8 cellular contexts compared by ENCODE assay signal in genomic region chr3:132660745-132661067, GRCh38. TPM values are rescaled to one million over a fixed set of nuclear protein-coding genes. Genes with fewer than 3 reads are reported as not detected.
DNase-seq lines count a peak whose midpoint lies in the region; ATAC-seq and TF ChIP-seq lines count a peak whose summit lies in the region.

No MANE protein-coding gene starts in this region.

- no peaks in the 10 kb centered on the region for H4K20me1 ChIP-seq in fibroblast of lung (ENCODE audit: control insufficient read depth, extremely low read depth, insufficient read depth, low read length)

- ATAC-seq in HG02571 (IDR thresholded peaks at IDR 0.05; ENCODE audit: unreplicated experiment): peak; percentile 28
- ATAC-seq in HG03045 (IDR thresholded peaks at IDR 0.05; ENCODE audit: unreplicated experiment): no peak

- H3K27ac ChIP-seq in SJSA1 (peak overlapping the region; percentile 63), fibroblast of lung (ENCODE audit: insufficient read depth, low read length) (peak overlapping the region; percentile 92)

- no peak for DNase-seq in GM10266 (ENCODE audit: extremely low spot score)
- DNase-seq in SJSA1 (ENCODE audit: low read depth in 1 of 2, low spot score in 2 of 2): no peak
- DNase-seq in fibroblast of lung (ENCODE audit: low read depth in 2 of 2): peak; percentile 22 to 30
- DNase-seq in NK-92 treated with Interleukin-12 subunit alpha and Interleukin-12 subunit beta, amount 100 ng/mL, for 24 hours (lab: John Stamatoyannopoulos, UW): no peak
- DNase-seq in stimulated activated CD4-positive, alpha-beta T cell treated with anti-CD3 and anti-CD28 coated beads, Interleukin-4, amount 100 ng/mL, for 24 hours: no peak

- H3K9me3 ChIP-seq in SJSA1 (replicated peaks) (no peaks in the 10 kb centered on the region), fibroblast of lung (ENCODE audit: control insufficient read depth, insufficient read depth, low read depth, low read length) (no peaks in the 10 kb centered on the region), neuron (ENCODE audit: low read length) (no peaks in the 10 kb centered on the region)

- H3K4me2 ChIP-seq in fibroblast of lung (ENCODE audit: extremely low read depth, insufficient read depth, low read length): peak overlapping the region; percentile 97

- TF ChIP-seq CTCF in GM10266 (IDR thresholded peaks at IDR 0.05; ENCODE audit: control insufficient read depth, insufficient read depth, low read depth, missing control alignments): peak; percentile 4
- no peak for TF ChIP-seq CTCF in fibroblast of lung (conservative IDR thresholded peaks at IDR 0.05 in 1 of 2, IDR thresholded peaks at IDR 0.05 in 1 of 2; ENCODE audit: low read depth in 1 of 2, low read length in 2 of 2)

- no peaks in the 10 kb centered on the region for H3K27me3 ChIP-seq in SJSA1 (replicated peaks)
- no peaks in the 10 kb centered on the region for H3K27me3 ChIP-seq in fibroblast of lung (ENCODE audit: control insufficient read depth, insufficient read depth, low read length)
- no peaks in the 10 kb centered on the region for H3K27me3 ChIP-seq in neuron (ENCODE audit: insufficient read depth, low read length)

- H3K4me1 ChIP-seq in SJSA1 (replicated peaks) (peaks cover 8% of the 10 kb centered on the region; the same call in 1 of the 2 replicates), fibroblast of lung (ENCODE audit: control insufficient read depth, extremely low read depth, insufficient read depth, low read length) (no peaks in the 10 kb centered on the region), neuron (ENCODE audit: insufficient read depth, low read length) (peaks cover 17% of the 10 kb centered on the region)

- H3K36me3 ChIP-seq in SJSA1 (no peaks in the 10 kb centered on the region), fibroblast of lung (ENCODE audit: control insufficient read depth, insufficient read depth, low read length) (no peaks in the 10 kb centered on the region), neuron (ENCODE audit: insufficient read depth, low read length) (peaks cover 5% of the 10 kb centered on the region)

- H3K4me3 ChIP-seq in SJSA1 (peak overlapping the region; percentile 81), fibroblast of lung (replicated peaks in 1 of 4; ENCODE audit: control extremely low read depth in 1 of 4, insufficient read depth in 1 of 4, low read depth in 3 of 4, low read length in 4 of 4) (peak overlapping the region; percentile 56 to 90 (median 77)), neuron (ENCODE audit: low read length) (peak overlapping the region; percentile 68)

- peak overlapping the region; percentile 86 for H3K9ac ChIP-seq in fibroblast of lung (ENCODE audit: insufficient read depth, low read length)

- H2AFZ ChIP-seq in fibroblast of lung (ENCODE audit: low read length): peak overlapping the region; percentile 99
- peak overlapping the region; percentile 44 for H2AFZ ChIP-seq in neuron (ENCODE audit: low read depth, low read length)

- H3K79me2 ChIP-seq in fibroblast of lung (ENCODE audit: control insufficient read depth, insufficient read depth, low read length): peaks cover 45% of the 10 kb centered on the region

RNA-seq across cellular contexts. Expression of gene UBA5, which starts 0.6 kb away (rescaled TPM):
- total RNA-seq in SJSA1 (2014; rRNA removed; shearing (Covaris generic)): 45.0 and 58.7 TPM in 2 replicates
- total RNA-seq in fibroblast of lung: 30.0 and 43.6 TPM in 2 replicates
- 37.3 and 47.5 TPM in 2 replicates for polyA plus RNA-seq in fibroblast of lung
- polyA plus RNA-seq in fibroblast of lung (2012): 37.1 and 38.3 TPM in 2 replicates
- 0.55 and 14.9 TPM in 2 replicates for polyA minus RNA-seq in fibroblast of lung (ENCODE audit: low replicate concordance)

RNA-seq across cellular contexts. Expression of gene ACAD11, which starts 1.1 kb away (rescaled TPM):
- total RNA-seq in SJSA1 (2014; rRNA removed; shearing (Covaris generic)): 6.4 and 15.3 TPM in 2 replicates
- 44.9 and 101 TPM in 2 replicates for total RNA-seq in fibroblast of lung
- 15.6 and 27.9 TPM in 2 replicates for polyA plus RNA-seq in fibroblast of lung
- 10.6 and 12.2 TPM in 2 replicates for polyA plus RNA-seq in fibroblast of lung (2012)
- 1.7 and 9.2 TPM in 2 replicates for polyA minus RNA-seq in fibroblast of lung (ENCODE audit: low replicate concordance)

Comparison
In these comparisons a context has a peak if more than half of its experiments do, and no peak if none do; other contexts are left out.
1. DNase-seq: peak in fibroblast of lung (2 of 2); none in GM10266 (single experiment), SJSA1 (0 of 2), NK-92 treated with Interleukin-12 subunit alpha and Interleukin-12 subunit beta, amount 100 ng/mL, for 24 hours (single experiment) and stimulated activated CD4-positive, alpha-beta T cell treated with anti-CD3 and anti-CD28 coated beads, Interleukin-4, amount 100 ng/mL, for 24 hours (single experiment).
2. Peak in every context shown above with its lines, with median percentiles within 50 percentile points of each other: H3K4me3 ChIP-seq.